In the genomic region with DNA sequence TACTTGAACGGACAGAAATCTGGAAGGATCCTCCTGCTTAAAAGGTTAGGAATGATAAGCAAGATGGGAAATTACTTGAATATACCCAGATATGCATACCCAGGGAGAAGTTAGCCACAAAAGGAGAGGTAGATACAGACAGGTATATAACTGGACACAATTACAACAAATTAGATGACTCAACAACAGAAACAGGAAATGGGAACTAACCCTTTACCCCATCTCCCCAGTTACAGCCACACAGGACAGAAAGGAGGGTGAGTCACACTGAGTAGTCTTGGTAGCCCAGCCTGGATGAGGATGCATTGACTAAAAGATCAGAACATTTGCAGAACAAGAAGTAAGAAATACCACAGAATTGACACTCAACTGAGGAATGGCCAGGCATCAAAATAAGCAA, we compare ENCODE assay signal across 8 cellular contexts.
DNase-seq lines count a peak whose midpoint lies in the region; ATAC-seq, FAIRE-seq and TF ChIP-seq lines count a peak whose summit lies in the region.

No MANE protein-coding gene starts in this region.

- TF ChIP-seq POLR2A in H54 (IDR thresholded peaks at IDR 0.05; ENCODE audit: low read depth, low read length): no peak

- H3K79me2 ChIP-seq in Karpas-422 (ENCODE audit: low read length) (no peaks in the 10 kb centered on the region), neural progenitor cell (ENCODE audit: low read depth) (no peaks in the 10 kb centered on the region)

- H3K4me3 ChIP-seq in Karpas-422 (ENCODE audit: low read length): no peak overlapping the region
- no peak overlapping the region for H3K4me3 ChIP-seq in brain microvascular endothelial cell (ENCODE audit: low read depth, low read length)
- H3K4me3 ChIP-seq in upper lobe of right lung: no peak overlapping the region
- no peak overlapping the region for H3K4me3 ChIP-seq in neural progenitor cell

- H4K20me1 ChIP-seq in Karpas-422 (ENCODE audit: insufficient read depth, low read depth, low read length) (no peaks in the 10 kb centered on the region), neural progenitor cell (ENCODE audit: low read depth) (no peaks in the 10 kb centered on the region)

- peak; percentile 95 for ATAC-seq in upper lobe of right lung

- H3K9ac ChIP-seq in Karpas-422 (ENCODE audit: low read length): no peak overlapping the region
- H3K9ac ChIP-seq in neural progenitor cell: no peak overlapping the region

- H3K27ac ChIP-seq in Karpas-422 (ENCODE audit: low read length) (no peak overlapping the region), brain microvascular endothelial cell (no peak overlapping the region), upper lobe of right lung (no peak overlapping the region), neural progenitor cell (no peak overlapping the region)

- H3K36me3 ChIP-seq in Karpas-422 (ENCODE audit: insufficient read depth, low read length) (no peaks in the 10 kb centered on the region), brain microvascular endothelial cell (replicated peaks) (no peaks in the 10 kb centered on the region), upper lobe of right lung (no peaks in the 10 kb centered on the region), neural progenitor cell (no peaks in the 10 kb centered on the region)

- H3F3A ChIP-seq in neural progenitor cell (ENCODE audit: low read depth): no peaks in the 10 kb centered on the region

- H3K27me3 Mint-ChIP-seq in neural progenitor cell (ENCODE audit: insufficient read depth, low read depth): no peaks in the 10 kb centered on the region

- H3K9me3 ChIP-seq in Karpas-422 (ENCODE audit: low read length) (no peaks in the 10 kb centered on the region), upper lobe of right lung (no peaks in the 10 kb centered on the region), neural progenitor cell (ENCODE audit: low read depth) (no peaks in the 10 kb centered on the region)

- H2AFZ ChIP-seq in Karpas-422 (ENCODE audit: low read length): no peak overlapping the region
- no peak overlapping the region for H2AFZ ChIP-seq in neural progenitor cell (replicated peaks)

- no peaks in the 10 kb centered on the region for H3K9me2 ChIP-seq in Karpas-422 (replicated peaks; ENCODE audit: insufficient read depth, low read length)

- H3K4me3 Mint-ChIP-seq in neural progenitor cell: no peak overlapping the region

- in situ Hi-C loops in GM13977 (cut with MboI; ENCODE audit: low pct_unique_long_range_greater_than_20kb, low sequenced_read_pairs, unreplicated experiment): no loop called here
- in situ Hi-C loops in brain microvascular endothelial cell (cut with HindIII; ENCODE audit: low pct_ligation_motif_present, low sequenced_read_pairs): no loop called here

- H3K4me2 ChIP-seq in Karpas-422 (ENCODE audit: low read depth, low read length, poor library complexity, severe bottlenecking): no peak overlapping the region
- no peak overlapping the region for H3K4me2 ChIP-seq in neural progenitor cell

- no peaks in the 10 kb centered on the region for H3K9me3 Mint-ChIP-seq in neural progenitor cell

- DNase-seq in GM13977 (ENCODE audit: low spot score) (peak; percentile 49), H54 (ENCODE audit: insufficient read length, low spot score) (peak; percentile 85), Karpas-422 (peak; percentile 61), brain microvascular endothelial cell (peak; percentile 77), upper lobe of right lung (no peak), neural progenitor cell (ENCODE audit: low spot score) (no peak)
- no peak for DNase-seq in activated CD8-positive, alpha-beta memory T cell treated with anti-CD3 and anti-CD28 coated beads, Interleukin-2, amount 50 U/mL, for 4 hours
- DNase-seq in stimulated activated naive CD4-positive, alpha-beta T cell (lab: John Stamatoyannopoulos, UW): no peak

- H3K4me1 ChIP-seq in Karpas-422 (ENCODE audit: low read length): no peaks in the 10 kb centered on the region
- no peaks in the 10 kb centered on the region for H3K4me1 ChIP-seq in upper lobe of right lung
- H3K4me1 ChIP-seq in neural progenitor cell: no peaks in the 10 kb centered on the region

- H3K27me3 ChIP-seq in Karpas-422 (ENCODE audit: low read length): no peaks in the 10 kb centered on the region
- no peaks in the 10 kb centered on the region for H3K27me3 ChIP-seq in brain microvascular endothelial cell (replicated peaks)
- H3K27me3 ChIP-seq in upper lobe of right lung: no peaks in the 10 kb centered on the region
- no peaks in the 10 kb centered on the region for H3K27me3 ChIP-seq in neural progenitor cell

- no peak overlapping the region for H3K27ac Mint-ChIP-seq in neural progenitor cell

- TF ChIP-seq CTCF in GM13977 (IDR thresholded peaks at IDR 0.05; ENCODE audit: extremely low read depth, insufficient read depth, missing control alignments) (no peak), brain microvascular endothelial cell (IDR thresholded peaks at IDR 0.05; ENCODE audit: low read depth, low read length, missing control alignments) (no peak), upper lobe of right lung (IDR thresholded peaks at IDR 0.05) (no peak), neural progenitor cell (IDR thresholded peaks at IDR 0.05) (no peak)

- intact Hi-C loops in upper lobe of right lung (cut with DNase I): no loop called here

- peak; percentile 99 for FAIRE-seq in H54 (lab: Jason Lieb, UNC)

- no peaks in the 10 kb centered on the region for H3K36me3 Mint-ChIP-seq in neural progenitor cell

- H3K4me1 Mint-ChIP-seq in neural progenitor cell: no peaks in the 10 kb centered on the region

Comparison
In these comparisons a context has a peak if more than half of its experiments do, and no peak if none do; other contexts are left out.
1. DNase-seq: peak in GM13977 (single experiment), H54 (single experiment), Karpas-422 (single experiment) and brain microvascular endothelial cell (single experiment); none in upper lobe of right lung (single experiment), activated CD8-positive, alpha-beta memory T cell treated with anti-CD3 and anti-CD28 coated beads, Interleukin-2, amount 50 U/mL, for 4 hours (single experiment), neural progenitor cell (single experiment) and stimulated activated naive CD4-positive, alpha-beta T cell (0 of 6).